In the genomic region with DNA sequence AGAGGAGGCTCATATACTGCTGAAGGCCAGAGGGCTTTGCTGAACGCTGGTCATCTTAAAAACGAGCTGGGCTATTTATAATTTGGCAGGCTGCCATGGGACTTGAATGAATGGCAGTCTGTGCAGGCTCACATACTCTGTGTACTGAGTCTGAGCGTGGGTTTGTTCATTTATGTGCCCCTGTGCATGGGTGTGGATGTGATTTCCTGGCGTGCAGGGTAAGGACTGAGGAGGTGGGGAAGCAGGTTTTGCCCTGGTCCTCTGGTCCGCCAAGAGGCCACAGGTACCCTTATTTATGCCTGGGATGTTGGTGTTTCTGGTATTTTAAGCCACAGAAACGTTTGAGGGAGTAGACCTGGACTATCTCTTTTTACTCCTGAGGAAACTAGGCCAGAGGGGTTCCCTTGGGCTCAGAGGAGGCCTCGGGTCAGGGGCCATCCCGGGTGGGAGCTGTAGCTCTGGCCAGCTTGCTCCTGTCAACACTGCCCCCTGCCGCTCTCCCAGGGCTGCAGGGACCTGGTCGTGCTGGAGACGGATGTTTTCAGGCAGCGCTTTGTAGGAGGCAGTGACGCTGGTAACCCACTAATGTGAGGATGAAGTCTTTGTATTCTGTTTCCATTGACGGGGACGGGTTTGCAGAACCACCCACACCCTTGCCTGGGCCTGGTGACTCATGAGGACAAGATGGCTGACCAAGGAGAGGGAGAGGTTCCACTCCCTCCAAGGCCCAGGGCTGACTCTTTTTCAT, we compare ENCODE assay signal across 8 cellular contexts.
A peak's percentile ranks its signal among the peaks of the same experiment; 100 is the strongest.
DNase-seq lines count a peak whose midpoint lies in the region; TF ChIP-seq lines count a peak whose summit lies in the region.

No MANE protein-coding gene starts in this region.

- H3K4me1 Mint-ChIP-seq in CD4-positive, alpha-beta memory T cell: peaks cover 48 to 81% (median 59%) of the 10 kb centered on the region in 4 donors
- peaks cover 41 to 54% of the 10 kb centered on the region in 2 experiments for H3K4me1 Mint-ChIP-seq in H9
- H3K4me1 Mint-ChIP-seq in endothelial cell (ENCODE audit: unreplicated experiment): peaks cover 25% of the 10 kb centered on the region

- no peak overlapping the region for H2BK20ac ChIP-seq in H9 (ENCODE audit: low read depth, low read length, poor library complexity, severe bottlenecking)

- peaks cover 0 to 11% of the 10 kb centered on the region in 2 donors for H3K36me3 Mint-ChIP-seq in CD4-positive, alpha-beta memory T cell
- H3K36me3 Mint-ChIP-seq in H9 (ENCODE audit: insufficient read depth in 1 of 3, low read depth in 3 of 3) (no peaks in the 10 kb centered on the region), endothelial cell (ENCODE audit: low read depth, unreplicated experiment) (no peaks in the 10 kb centered on the region)

- H2BK15ac ChIP-seq in H9 (ENCODE audit: low read depth, low read length): no peak overlapping the region

- H3K4me3 Mint-ChIP-seq in CD4-positive, alpha-beta memory T cell: peak overlapping the region in 7 of 8 donors; percentile 8 to 73 (median 53)
- H3K4me3 Mint-ChIP-seq in H9: peak overlapping the region in 1 of 2 experiments; percentile 10; a peak in 1 of 5 replicates
- no peak overlapping the region for H3K4me3 Mint-ChIP-seq in endothelial cell (ENCODE audit: unreplicated experiment)

- H4K91ac ChIP-seq in H9 (ENCODE audit: insufficient read length, low read depth, low read length): no peak overlapping the region

- no peak overlapping the region for H3K4ac ChIP-seq in H9 (ENCODE audit: low read depth, low read length)

- H3K27ac Mint-ChIP-seq in CD4-positive, alpha-beta memory T cell: peak overlapping the region; percentile 65 to 94 (median 82)
- H3K27ac Mint-ChIP-seq in H9: peak overlapping the region; percentile 19 to 95 (median 77); a peak in 4 of 7 replicates
- no peak overlapping the region for H3K27ac Mint-ChIP-seq in endothelial cell (ENCODE audit: unreplicated experiment)

- H3K23ac ChIP-seq in H9 (ENCODE audit: insufficient read length, low read depth, low read length): no peak overlapping the region

- no peak overlapping the region for H2AFZ ChIP-seq in H9 (ENCODE audit: low read length)

- no peaks in the 10 kb centered on the region for H3K9me3 Mint-ChIP-seq in CD4-positive, alpha-beta memory T cell
- no peaks in the 10 kb centered on the region for H3K9me3 Mint-ChIP-seq in H9
- no peaks in the 10 kb centered on the region for H3K9me3 Mint-ChIP-seq in endothelial cell (ENCODE audit: unreplicated experiment)

- H3K4me1 ChIP-seq in CD4-positive, alpha-beta memory T cell (ENCODE audit: insufficient read depth, low read length): peaks cover 50% of the 10 kb centered on the region
- peaks cover 8% of the 10 kb centered on the region for H3K4me1 ChIP-seq in H9 (ENCODE audit: insufficient read depth, low read length)

- POLR2A ChIA-PET in CD4-positive, alpha-beta memory T cell (lab: Charles Lee; ENCODE audit: partially characterized antibody): interaction anchor here (1.0 to 1.8 kb wide), 4 partner anchors 12 to 197 kb away, joined by 3 to 5 read pairs (median 4); no protein-coding TSS in a partner anchor

- peak overlapping the region in 1 of 2 donors; percentile 5 for H3K4me3 ChIP-seq in CD4-positive, alpha-beta memory T cell (ENCODE audit: low read length in 2 of 2)

- H2AK5ac ChIP-seq in H9 (ENCODE audit: insufficient read length, low read length): no peak overlapping the region

- no peaks in the 10 kb centered on the region for H3K27me3 Mint-ChIP-seq in CD4-positive, alpha-beta memory T cell
- H3K27me3 Mint-ChIP-seq in H9 (ENCODE audit: low read depth) (no peaks in the 10 kb centered on the region), endothelial cell (ENCODE audit: unreplicated experiment) (peaks cover 1% of the 10 kb centered on the region)

- DNase-seq in CD4-positive, alpha-beta memory T cell: peak; percentile 54 to 87 (median 67)
- DNase-seq in H9: peak; percentile 87
- peak; percentile 62 for DNase-seq in NCI-H510A treated with DMSO at 0.1 percent for 48 hours (lab: John Stamatoyannopoulos, UW)
- DNase-seq in activated CD8-positive, alpha-beta memory T cell treated with anti-CD3 and anti-CD28 coated beads, Interleukin-2, amount 50 U/mL, for 48 hours: peak; percentile 85
- DNase-seq in endothelial cell (ENCODE audit: low spot score): peak; percentile 68
- peak; percentile 43 for DNase-seq in middle frontal gyrus (ENCODE audit: extremely low spot score, low spot score)
- DNase-seq in stimulated activated CD8-positive, alpha-beta memory T cell treated with anti-CD3 and anti-CD28 coated beads, Interleukin-2, amount 100 ng/mL, for 48 hours (ENCODE audit: low read depth in 2 of 2): peak; percentile 65 to 75
- no peak for DNase-seq in GM19240 (ENCODE audit: insufficient read length, low spot score)

- no peaks in the 10 kb centered on the region for H3K23me2 ChIP-seq in H9 (ENCODE audit: insufficient read length, low read depth, low read length, poor library complexity, severe bottlenecking)

- TF ChIP-seq CTCF in H9 (conservative IDR thresholded peaks at IDR 0.05): peak; percentile 76
- TF ChIP-seq CTCF in endothelial cell (IDR thresholded peaks at IDR 0.05; ENCODE audit: unreplicated experiment): no peak

- no peak overlapping the region for H3K4me2 ChIP-seq in H9 (ENCODE audit: insufficient read depth, insufficient read length, low read length)

- H3K9me3 ChIP-seq in CD4-positive, alpha-beta memory T cell (ENCODE audit: control insufficient read depth in 1 of 2, low read length in 2 of 2): no peaks in the 10 kb centered on the region
- H3K9me3 ChIP-seq in H9 (ENCODE audit: control insufficient read depth, low read depth, low read length): no peaks in the 10 kb centered on the region

- no peaks in the 10 kb centered on the region for H4K20me1 ChIP-seq in H9 (ENCODE audit: control insufficient read depth, insufficient read depth, insufficient read length)

- H3K79me2 ChIP-seq in H9 (ENCODE audit: insufficient read depth, low read length): no peaks in the 10 kb centered on the region; the same call in 1 of the 2 replicates

- H3K18ac ChIP-seq in H9 (ENCODE audit: insufficient read length, low read depth, low read length): no peak overlapping the region

- H3K79me1 ChIP-seq in H9 (ENCODE audit: insufficient read depth, low read depth, low read length, poor library complexity, severe bottlenecking): no peaks in the 10 kb centered on the region

- H3K14ac ChIP-seq in H9 (ENCODE audit: insufficient read depth, low read length): no peak overlapping the region

- H3K27me3 ChIP-seq in CD4-positive, alpha-beta memory T cell (ENCODE audit: insufficient read depth, low read length): no peaks in the 10 kb centered on the region
- no peaks in the 10 kb centered on the region for H3K27me3 ChIP-seq in H9 (ENCODE audit: insufficient read depth, low read length)

- CTCF ChIA-PET in CD4-positive, alpha-beta memory T cell (lab: Charles Lee; ENCODE audit: partially characterized antibody): interaction anchor here (0.7 to 4.4 kb wide), 12 partner anchors 7 to 343 kb away, joined by 3 to 40 read pairs (median 4); no protein-coding TSS in a partner anchor

- no peak overlapping the region for H4K5ac ChIP-seq in H9 (ENCODE audit: insufficient read length, low read depth, low read length)

- H3K36me3 ChIP-seq in CD4-positive, alpha-beta memory T cell (ENCODE audit: insufficient read depth, low read length): no peaks in the 10 kb centered on the region

- intact Hi-C loops in CD4-positive, alpha-beta memory T cell (cut with micrococcal nuclease): loop anchor here (5.0 kb wide), 2 partner anchors 183 to 198 kb away; a partner anchor contains a TSS

- no peak overlapping the region for H3K56ac ChIP-seq in H9 (ENCODE audit: insufficient read length, low read depth, low read length)

- no peak overlapping the region for H2BK120ac ChIP-seq in H9 (ENCODE audit: low read depth, low read length, poor library complexity, severe bottlenecking)

- peak overlapping the region; percentile 29 for H3K27ac ChIP-seq in CD4-positive, alpha-beta memory T cell (ENCODE audit: low read depth, low read length)
- no peak overlapping the region for H3K27ac ChIP-seq in H9 (ENCODE audit: insufficient read length, low read depth, low read length)

- H4K8ac ChIP-seq in H9 (replicated peaks; ENCODE audit: insufficient read length, low read depth, low read length): no peak overlapping the region

- H3T11ph ChIP-seq in H9 (ENCODE audit: low read length): no peak overlapping the region

- WGBS in H9 (ENCODE audit: extremely low coverage, insufficient read length, low lambda C conversion rate): no CpG with 5 or more reads among the region's 15 CpGs

- H2BK12ac ChIP-seq in H9 (ENCODE audit: insufficient read length, low read depth, low read length): no peak overlapping the region

- H2BK5ac ChIP-seq in H9 (ENCODE audit: insufficient read length, low read length): no peak overlapping the region

- no peak overlapping the region for H3K9ac ChIP-seq in H9 (ENCODE audit: extremely low read depth, insufficient read length, low read length)
